In genomic region chr14:79103764-79104163, GRCh38 we compare ENCODE assay signal across 39 cellular contexts.
"Had no signal": no experiment of that assay in that cellular context is flagged by ENCODE, and none has a peak within 500 bp of the region (broad histone marks: within the 10 kb centered on the region; RNA-seq: fewer than 3 reads in every experiment).

No MANE protein-coding gene starts in this region.

- H3K4me3 ChIP-seq: adrenal gland, body of pancreas, breast epithelium had no signal

- H3K9me3 Mint-ChIP-seq: activated CD4-positive, alpha-beta memory T cell treated with anti-CD3 and anti-CD28 coated beads, Interleukin-2, amount 10 ng/mL, durations not matched to agents 7 days and 5 days; activated CD4-positive, alpha-beta T cell treated with anti-CD3 and anti-CD28 coated beads, Interleukin-2, amount 10 ng/mL, durations not matched to agents 7 days and 5 days; activated naive CD8-positive, alpha-beta T cell treated with anti-CD3 and anti-CD28 coated beads for 36 hours; activated T-helper 1 cell treated with anti-CD3 and anti-CD28 coated beads, Interleukin-12 subunit alpha, Interleukin-12 subunit beta, Interleukin-2, Interleukin-4 antibody, amounts not matched to agents 30 ng/mL and 10 ng/mL and 1 ng/mL, durations not matched to agents 14 hours and 24 hours and 36 hours; T-helper 1 cell treated with Interleukin-12 subunit alpha and Interleukin-12 subunit beta and Interleukin-4 antibody, amounts not matched to agents 30 μg/mL and 1 μg/mL, for 36 hours had no signal

- H3K9me3 ChIP-seq: adrenal gland, body of pancreas, breast epithelium had no signal

- H3K27ac ChIP-seq: adrenal gland, body of pancreas, brain microvascular endothelial cell, breast epithelium, VCaP had no signal

- H3K27me3 Mint-ChIP-seq: activated CD4-positive, alpha-beta memory T cell treated with anti-CD3 and anti-CD28 coated beads, Interleukin-2, amount 10 ng/mL, durations not matched to agents 7 days and 5 days; activated CD4-positive, alpha-beta T cell treated with anti-CD3 and anti-CD28 coated beads for 36 hours; activated CD4-positive, alpha-beta T cell treated with anti-CD3 and anti-CD28 coated beads, Interleukin-2, amount 10 ng/mL, durations not matched to agents 7 days and 5 days; activated CD8-positive, alpha-beta memory T cell treated with anti-CD3 and anti-CD28 coated beads, Interleukin-2, amount 10 ng/mL, durations not matched to agents 7 days and 5 days; activated naive CD8-positive, alpha-beta T cell treated with anti-CD3 and anti-CD28 coated beads for 36 hours had no signal

- H3K4me1 ChIP-seq: adrenal gland, body of pancreas, breast epithelium had no signal

- H3K27me3 ChIP-seq: adrenal gland, body of pancreas, brain microvascular endothelial cell, breast epithelium had no signal

- H3K36me3 Mint-ChIP-seq: activated CD8-positive, alpha-beta memory T cell treated with anti-CD3 and anti-CD28 coated beads, Interleukin-2, amount 10 ng/mL, durations not matched to agents 7 days and 5 days; activated naive CD8-positive, alpha-beta T cell treated with anti-CD3 and anti-CD28 coated beads for 36 hours had no signal

- H3K4me3 Mint-ChIP-seq: activated CD4-positive, alpha-beta memory T cell treated with anti-CD3 and anti-CD28 coated beads, Interleukin-2, amount 10 ng/mL, durations not matched to agents 7 days and 5 days; activated CD4-positive, alpha-beta T cell treated with anti-CD3 and anti-CD28 coated beads for 36 hours; activated CD4-positive, alpha-beta T cell treated with anti-CD3 and anti-CD28 coated beads, Interleukin-2, amount 10 ng/mL, durations not matched to agents 7 days and 5 days; activated CD8-positive, alpha-beta memory T cell treated with anti-CD3 and anti-CD28 coated beads, Interleukin-2, amount 10 ng/mL, durations not matched to agents 7 days and 5 days; activated CD8-positive, alpha-beta T cell treated with anti-CD3 and anti-CD28 coated beads, Interleukin-2, amount 10 ng/mL, durations not matched to agents 7 days and 5 days; activated naive CD4-positive, alpha-beta T cell treated with anti-CD3 and anti-CD28 coated beads for 36 hours; activated naive CD8-positive, alpha-beta T cell treated with anti-CD3 and anti-CD28 coated beads for 36 hours; activated T-cell treated with anti-CD3 and anti-CD28 coated beads, Interleukin-2, amount 50 U/mL, for 4 hours; activated T-cell treated with anti-CD3 and anti-CD28 coated beads, Interleukin-2, amount 50 U/mL, for 72 hours; activated T-helper 1 cell treated with anti-CD3 and anti-CD28 coated beads, Interleukin-12 subunit alpha, Interleukin-12 subunit beta, Interleukin-2, Interleukin-4 antibody, amounts not matched to agents 30 ng/mL and 10 ng/mL and 1 ng/mL, durations not matched to agents 14 hours and 24 hours and 36 hours; activated T-helper 17 cell treated with anti-CD3 and anti-CD28 coated beads, Interleukin-2, amount 50 U/mL, for 72 hours; T-helper 1 cell treated with Interleukin-12 subunit alpha and Interleukin-12 subunit beta and Interleukin-4 antibody, amounts not matched to agents 30 μg/mL and 1 μg/mL, for 36 hours; T-helper 2 cell treated with Interferon-gamma antibody and Interleukin-4, amounts not matched to agents 5 μg/mL and 100 μg/mL, for 36 hours had no signal

- H3K4me1 Mint-ChIP-seq: activated CD4-positive, alpha-beta memory T cell treated with anti-CD3 and anti-CD28 coated beads, Interleukin-2, amount 10 ng/mL, durations not matched to agents 7 days and 5 days; activated CD4-positive, alpha-beta T cell treated with anti-CD3 and anti-CD28 coated beads for 36 hours; activated CD4-positive, alpha-beta T cell treated with anti-CD3 and anti-CD28 coated beads, Interleukin-2, amount 10 ng/mL, durations not matched to agents 7 days and 5 days; activated CD8-positive, alpha-beta memory T cell treated with anti-CD3 and anti-CD28 coated beads, Interleukin-2, amount 10 ng/mL, durations not matched to agents 7 days and 5 days; activated naive CD8-positive, alpha-beta T cell treated with anti-CD3 and anti-CD28 coated beads for 36 hours; activated T-helper 17 cell treated with anti-CD3 and anti-CD28 coated beads, Interleukin-2, amount 50 U/mL, for 72 hours had no signal

- ATAC-seq: activated CD4-positive, alpha-beta T cell treated with anti-CD3 and anti-CD28 coated beads for 36 hours; activated CD4-positive, CD25-positive, alpha-beta regulatory T cell treated with anti-CD3 and anti-CD28 coated beads, Interleukin-2, amount 50 U/mL, for 24 hours; activated CD8-positive, alpha-beta memory T cell treated with anti-CD3 and anti-CD28 coated beads, Interleukin-2, amount 10 ng/mL, durations not matched to agents 7 days and 5 days; activated CD8-positive, alpha-beta T cell treated with anti-CD3 and anti-CD28 coated beads, Interleukin-2, amount 10 ng/mL, durations not matched to agents 7 days and 5 days; activated naive CD4-positive, alpha-beta T cell treated with anti-CD3 and anti-CD28 coated beads, Interleukin-2, amount 50 U/mL, for 72 hours; activated T-cell treated with anti-CD3 and anti-CD28 coated beads, Interleukin-2, amount 50 U/mL, for 4 hours; activated T-cell treated with anti-CD3 and anti-CD28 coated beads, Interleukin-2, amount 50 U/mL, for 72 hours; activated T-helper 17 cell treated with anti-CD3 and anti-CD28 coated beads, Interleukin-2, amount 50 U/mL, for 72 hours; body of pancreas had no signal

- DNase-seq: activated CD4-positive, alpha-beta memory T cell treated with anti-CD3 and anti-CD28 coated beads, Interleukin-2, amount 10 ng/mL, durations not matched to agents 7 days and 5 days; activated CD4-positive, alpha-beta T cell treated with anti-CD3 and anti-CD28 coated beads for 1 hour; activated CD4-positive, alpha-beta T cell treated with anti-CD3 and anti-CD28 coated beads for 36 hours; activated CD4-positive, alpha-beta T cell treated with anti-CD3 and anti-CD28 coated beads for 48 hours; activated CD4-positive, alpha-beta T cell treated with anti-CD3 and anti-CD28 coated beads, Interleukin-2, amount 10 ng/mL, durations not matched to agents 7 days and 5 days; activated CD4-positive, alpha-beta T cell treated with anti-CD3 and anti-CD28 coated beads, Interleukin-2, amount 50 U/mL, for 48 hours; activated CD4-positive, CD25-positive, alpha-beta regulatory T cell; activated CD8-positive, alpha-beta memory T cell treated with anti-CD3 and anti-CD28 coated beads for 24 hours; activated CD8-positive, alpha-beta memory T cell treated with anti-CD3 and anti-CD28 coated beads, Interleukin-2, amount 10 ng/mL, durations not matched to agents 7 days and 5 days; activated CD8-positive, alpha-beta memory T cell treated with anti-CD3 and anti-CD28 coated beads, Interleukin-2, amount 50 U/mL, for 48 hours; activated CD8-positive, alpha-beta T cell treated with anti-CD3 and anti-CD28 coated beads, Interleukin-2, amount 10 ng/mL, durations not matched to agents 7 days and 5 days; activated effector memory CD4-positive, alpha-beta T cell treated with anti-CD3 and anti-CD28 coated beads, Interleukin-2, amount 50 U/mL, for 16 hours; activated gamma-delta T cell treated with Interleukin-2 at 50 U/mL for 16 hours; activated naive CD4-positive, alpha-beta T cell; activated naive CD4-positive, alpha-beta T cell treated with anti-CD3 and anti-CD28 coated beads for 36 hours; activated naive CD4-positive, alpha-beta T cell treated with anti-CD3 and anti-CD28 coated beads, Interleukin-2, amount 50 U/mL, for 16 hours; activated naive CD8-positive, alpha-beta T cell treated with anti-CD3 and anti-CD28 coated beads for 36 hours; activated T-cell treated with anti-CD3 and anti-CD28 coated beads, Interleukin-2, amount 50 U/mL, for 1 hour; activated T-cell treated with anti-CD3 and anti-CD28 coated beads, Interleukin-2, amount 50 U/mL, for 4 hours; activated T-cell treated with anti-CD3 and anti-CD28 coated beads, Interleukin-2, amount 50 U/mL, for 72 hours; adrenal gland; amniotic stem cell; aorta; body of pancreas; brain microvascular endothelial cell; central memory CD4-positive, alpha-beta T cell; T-helper 1 cell; T-helper 2 cell; T-helper 9 cell had no signal

- FAIRE-seq: astrocyte, TTC549 had no signal

- H3K36me3 ChIP-seq: adrenal gland, brain microvascular endothelial cell, breast epithelium had no signal

- H3K27ac Mint-ChIP-seq: activated CD4-positive, alpha-beta memory T cell treated with anti-CD3 and anti-CD28 coated beads, Interleukin-2, amount 10 ng/mL, durations not matched to agents 7 days and 5 days; activated CD4-positive, alpha-beta T cell treated with anti-CD3 and anti-CD28 coated beads for 36 hours; activated CD4-positive, alpha-beta T cell treated with anti-CD3 and anti-CD28 coated beads, Interleukin-2, amount 10 ng/mL, durations not matched to agents 7 days and 5 days; activated CD8-positive, alpha-beta memory T cell treated with anti-CD3 and anti-CD28 coated beads, Interleukin-2, amount 10 ng/mL, durations not matched to agents 7 days and 5 days; activated CD8-positive, alpha-beta T cell treated with anti-CD3 and anti-CD28 coated beads, Interleukin-2, amount 10 ng/mL, durations not matched to agents 7 days and 5 days; activated naive CD4-positive, alpha-beta T cell treated with anti-CD3 and anti-CD28 coated beads for 36 hours; activated naive CD4-positive, alpha-beta T cell treated with anti-CD3 and anti-CD28 coated beads, Interleukin-2, amount 50 U/mL, for 72 hours; activated naive CD8-positive, alpha-beta T cell treated with anti-CD3 and anti-CD28 coated beads for 36 hours; activated T-cell treated with anti-CD3 and anti-CD28 coated beads, Interleukin-2, amount 50 U/mL, for 72 hours; activated T-helper 1 cell treated with anti-CD3 and anti-CD28 coated beads, Interleukin-12 subunit alpha, Interleukin-12 subunit beta, Interleukin-2, Interleukin-4 antibody, amounts not matched to agents 30 ng/mL and 10 ng/mL and 1 ng/mL, durations not matched to agents 14 hours and 24 hours and 36 hours; activated T-helper 17 cell treated with anti-CD3 and anti-CD28 coated beads, Interleukin-2, amount 50 U/mL, for 72 hours; T-helper 1 cell treated with Interleukin-12 subunit alpha and Interleukin-12 subunit beta and Interleukin-4 antibody, amounts not matched to agents 30 μg/mL and 1 μg/mL, for 36 hours; T-helper 2 cell treated with Interferon-gamma antibody and Interleukin-4, amounts not matched to agents 5 μg/mL and 100 μg/mL, for 36 hours had no signal
